8 cellular contexts compared by ENCODE assay signal in the genomic region with DNA sequence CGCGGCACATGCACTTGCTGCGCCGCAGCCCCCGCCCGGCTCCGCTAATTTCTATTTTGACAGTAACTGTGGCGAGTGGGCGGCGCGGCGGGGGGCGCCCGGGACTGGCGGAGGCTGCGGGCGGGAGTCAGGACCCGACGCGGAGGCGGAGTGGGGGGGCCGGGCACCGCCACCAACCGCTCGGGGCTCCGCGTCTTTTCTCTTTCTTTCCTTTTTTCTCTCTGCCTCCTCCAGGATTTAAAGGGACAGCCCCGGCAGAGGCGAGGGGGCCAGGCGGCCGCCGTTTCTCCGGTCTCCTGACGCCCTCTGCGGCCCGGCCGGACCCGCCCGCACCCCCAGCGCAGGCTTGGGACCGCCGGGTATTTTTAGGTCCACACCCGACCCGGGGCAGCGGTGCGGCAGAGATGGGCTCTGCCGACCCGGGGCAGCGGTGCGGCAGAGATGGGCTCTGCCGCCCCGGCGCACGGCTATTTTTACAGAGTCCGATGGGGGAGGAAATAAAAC. TPM values are rescaled to one million over a fixed set of nuclear protein-coding genes. Genes with fewer than 3 reads are reported as not detected.
DNase-seq lines count a peak whose midpoint lies in the region; ATAC-seq and TF ChIP-seq lines count a peak whose summit lies in the region.

No MANE protein-coding gene starts in this region.

- H3K9me3 Mint-ChIP-seq in MCF 10A (ENCODE audit: unreplicated experiment) = no peaks in the 10 kb centered on the region

- POLR2A ChIA-PET in MCF 10A (lab: Yijun Ruan, JAX) = interaction anchor here (1.3 kb wide), 1 partner anchor 80 kb away, joined by 3 read pairs; no protein-coding TSS in a partner anchor

- H3K4me3 ChIP-seq in BE2C (ENCODE audit: low read depth, low read length) = peak overlapping the region; percentile 60

- peaks cover 33% of the 10 kb centered on the region for H3K27me3 ChIP-seq in BE2C

- intact Hi-C loops in MCF 10A (cut with micrococcal nuclease) = loop anchor here (1.0 to 5.0 kb wide), 2 partner anchors 82 to 179 kb away; no protein-coding TSS in a partner anchor
- intact Hi-C loops in left colon (cut with DNase I, micrococcal nuclease) = no loop called here

- ATAC-seq in GM21360 (IDR thresholded peaks at IDR 0.05; ENCODE audit: unreplicated experiment) (peak; percentile 11), left colon (peak; percentile 19), GM19351 (IDR thresholded peaks at IDR 0.05; ENCODE audit: unreplicated experiment) (no peak)

- CTCF ChIA-PET in MCF 10A (lab: Yijun Ruan, JAX) = interaction anchor here (0.7 to 1.2 kb wide), 2 partner anchors 171 to 179 kb away, joined by 3 to 5 read pairs; no protein-coding TSS in a partner anchor

- DNase-seq in BE2C (peak; percentile 19), NCI-H2227 (lab: John Stamatoyannopoulos, UW; ENCODE audit: unreplicated experiment) (peak; percentile 72), MCF 10A (ENCODE audit: unreplicated experiment) (peak; percentile 28), left colon (peak in 1 of 2 donors; percentile 24), amniotic stem cell (lab: John Stamatoyannopoulos, UW) (no peak)
- DNase-seq in stimulated activated CD8-positive, alpha-beta memory T cell treated with anti-CD3 and anti-CD28 coated beads, Interleukin-4, amount 100 ng/mL, for 48 hours = peak; percentile 26

- H3K9me3 ChIP-seq in BE2C = no peaks in the 10 kb centered on the region

- H3K36me3 Mint-ChIP-seq in MCF 10A (ENCODE audit: insufficient read depth, unreplicated experiment) = no peaks in the 10 kb centered on the region

- TF ChIP-seq CTCF in BE2C (IDR thresholded peaks at IDR 0.05; ENCODE audit: low read depth, low read length) (no peak), MCF 10A (IDR thresholded peaks at IDR 0.05; ENCODE audit: unreplicated experiment) (no peak)

- peaks cover 8% of the 10 kb centered on the region for H3K4me1 Mint-ChIP-seq in MCF 10A (ENCODE audit: insufficient read depth, unreplicated experiment)

- H3K27ac Mint-ChIP-seq in MCF 10A (ENCODE audit: low read depth, unreplicated experiment) = no peak overlapping the region

- no peaks in the 10 kb centered on the region for H3K4me1 ChIP-seq in BE2C

- peak overlapping the region; percentile 75 for H3K4me3 Mint-ChIP-seq in MCF 10A (ENCODE audit: unreplicated experiment)

- no peaks in the 10 kb centered on the region for H3K36me3 ChIP-seq in BE2C

- BruUV-seq in MCF 10A (replicated peaks; lab: Mats Ljungman, UMichigan) = no TSS peak

- H3K27me3 Mint-ChIP-seq in MCF 10A (ENCODE audit: insufficient read depth, unreplicated experiment) = no peaks in the 10 kb centered on the region

RNA-seq across cellular contexts. Expression of a gene that starts 0.5 kb away (rescaled TPM):
- 1.1 TPM for polyA plus RNA-seq in BE2C (2012; ENCODE audit: insufficient read depth, insufficient read length, low read depth)
- total RNA-seq in MCF 10A (2022) (0.42 and 0.69 TPM in 2 replicates), left colon (10 to 100 TPM; 52.1 to 53.4 TPM)

Comparison
In these comparisons a context has a peak if more than half of its experiments do, and no peak if none do; other contexts are left out.
1. RNA of a gene that starts 0.5 kb away (total RNA-seq): 52.1 to 53.4 TPM in left colon; 0.42 to 0.69 TPM in MCF 10A; every median in the first group is over 10 times any median in the second.